Comparison of ENCODE assay signal across 11 cellular contexts in the genomic region with DNA sequence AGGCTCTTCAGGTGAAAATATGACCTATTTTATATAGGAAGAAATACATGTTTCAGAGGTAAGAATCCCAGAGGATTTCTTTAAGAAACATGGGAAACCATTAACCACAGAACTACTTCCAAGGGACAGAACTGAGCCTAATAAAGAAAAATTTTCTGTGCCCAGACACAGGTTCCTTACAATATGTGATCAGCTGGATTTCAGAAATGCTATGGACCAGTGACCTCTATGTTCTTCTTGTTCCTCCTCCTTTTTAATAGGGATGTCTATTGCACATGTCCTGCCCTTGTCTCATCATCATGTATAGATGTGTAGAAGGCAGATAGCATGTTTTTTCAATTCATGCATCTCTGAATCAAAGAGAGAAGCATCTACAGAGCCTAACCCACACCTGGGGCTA.
"Had no signal": no experiment of that assay in that cellular context is flagged by ENCODE, and none has a peak within 500 bp of the region (broad histone marks: within the 10 kb centered on the region; RNA-seq: fewer than 3 reads in every experiment).

No MANE protein-coding gene starts in this region.

- H3K36me3 ChIP-seq: HAP-1 had no signal

- FAIRE-seq: H1, H54 had no signal

- DNase-seq: GM23248, GOT3, H7, H9, HCEC 1CT, HFFc6 had no signal

- ATAC-seq: GM23338, HCT116 had no signal

- H2AFZ ChIP-seq: GM23248, GM23338 had no signal

- H3K4me1 Mint-ChIP-seq: H9 had no signal

- H3K4me1 ChIP-seq: HAP-1 had no signal

- H3K9me3 ChIP-seq: HAP-1 had no signal

- H3K27ac Mint-ChIP-seq: GM23338, H9, HFFc6 had no signal

- H3K4me3 Mint-ChIP-seq: GM23338, H9, HFFc6 had no signal

- H3K4me2 ChIP-seq: GM23338 had no signal

- H3K4me3 ChIP-seq: GM23248, GM23338, HAP-1 had no signal

- H3K27ac ChIP-seq: GM23248 had no signal

- H3K9ac ChIP-seq: GM23248 had no signal
